ENCODE assay signal across 25 cellular contexts in genomic region chr7:96216373-96216772, GRCh38.
"Had no signal": no experiment of that assay in that cellular context is flagged by ENCODE, and none has a peak within 500 bp of the region (broad histone marks: within the 10 kb centered on the region; RNA-seq: fewer than 3 reads in every experiment).

No MANE protein-coding gene starts in this region.

- ATAC-seq: effector memory CD8-positive, alpha-beta T cell; esophagus mucosa; gastrocnemius medialis; heart right ventricle; left cardiac atrium; left lung; left ventricle myocardium superior; lower lobe of right lung; mucosa of descending colon; naive thymus-derived CD8-positive, alpha-beta T cell had no signal

- H3K4me1 ChIP-seq: lower lobe of right lung had no signal

- H3K4me3 ChIP-seq: esophagus squamous epithelium, gastrocnemius medialis, heart right ventricle, left lung, lower lobe of right lung, mucosa of descending colon had no signal

- H3K36me3 Mint-ChIP-seq: naive B cell had no signal

- DNase-seq: cortex of kidney; effector CD8-positive, alpha-beta T cell; effector memory CD8-positive, alpha-beta T cell; endodermal cell; erythroblast; esophagus squamous epithelium; foreskin fibroblast; foreskin melanocyte; gastrocnemius medialis; glutamatergic neuron; head of caudate nucleus; heart right ventricle; hippocampal formation; left cardiac atrium; left lung; left ventricle myocardium superior; lower lobe of right lung; mesenchymal stem cell; mucosa of descending colon; naive B cell; naive thymus-derived CD8-positive, alpha-beta T cell had no signal

- H3K27ac ChIP-seq: epithelial cell of prostate, esophagus squamous epithelium, gastrocnemius medialis, heart right ventricle, left lung, lower lobe of right lung had no signal

- H3K27me3 Mint-ChIP-seq: dendritic cell treated with granulocyte-macrophage colony-stimulating factor and Interleukin-4, amounts not matched to agents 40 ng/mL and 50 ng/mL, for 4 days; effector memory CD8-positive, alpha-beta T cell; naive B cell; naive thymus-derived CD8-positive, alpha-beta T cell had no signal

- H3K27ac Mint-ChIP-seq: dendritic cell treated with granulocyte-macrophage colony-stimulating factor and Interleukin-4, amounts not matched to agents 40 ng/mL and 50 ng/mL, for 4 days; effector memory CD8-positive, alpha-beta T cell; endodermal cell; mesothelial cell of epicardium; naive thymus-derived CD8-positive, alpha-beta T cell had no signal

- H3K9me3 ChIP-seq: esophagus squamous epithelium, gastrocnemius medialis, lower lobe of right lung, mucosa of descending colon had no signal

- H3K4me3 Mint-ChIP-seq: dendritic cell treated with granulocyte-macrophage colony-stimulating factor and Interleukin-4, amounts not matched to agents 40 ng/mL and 50 ng/mL, for 4 days; effector memory CD8-positive, alpha-beta T cell; endodermal cell; mesothelial cell of epicardium; naive B cell; naive thymus-derived CD8-positive, alpha-beta T cell had no signal

- H3K9me3 Mint-ChIP-seq: effector memory CD8-positive, alpha-beta T cell had no signal

- H3K27me3 ChIP-seq: esophagus squamous epithelium, gastrocnemius medialis, heart right ventricle, left lung had no signal

- H3K36me3 ChIP-seq: esophagus squamous epithelium, gastrocnemius medialis, left lung, lower lobe of right lung had no signal
